1 cellular context compared by ENCODE assay signal in genomic region chr17:2213291-2213960, GRCh38.
TF ChIP-seq lines count a peak whose summit lies in the region.

No MANE protein-coding gene starts in this region.

TF ChIP-seq in GM12878, 131 proteins besides CTCF, POLR2A, EP300 and RAD21 (continued from another document):
- no peak for TF ChIP-seq RAD51 (IDR thresholded peaks at IDR 0.05)
- TF ChIP-seq KAT2A (conservative IDR thresholded peaks at IDR 0.05; ENCODE audit: control insufficient read depth, low read depth, low read length): no peak
- TF ChIP-seq, protein P1, sequence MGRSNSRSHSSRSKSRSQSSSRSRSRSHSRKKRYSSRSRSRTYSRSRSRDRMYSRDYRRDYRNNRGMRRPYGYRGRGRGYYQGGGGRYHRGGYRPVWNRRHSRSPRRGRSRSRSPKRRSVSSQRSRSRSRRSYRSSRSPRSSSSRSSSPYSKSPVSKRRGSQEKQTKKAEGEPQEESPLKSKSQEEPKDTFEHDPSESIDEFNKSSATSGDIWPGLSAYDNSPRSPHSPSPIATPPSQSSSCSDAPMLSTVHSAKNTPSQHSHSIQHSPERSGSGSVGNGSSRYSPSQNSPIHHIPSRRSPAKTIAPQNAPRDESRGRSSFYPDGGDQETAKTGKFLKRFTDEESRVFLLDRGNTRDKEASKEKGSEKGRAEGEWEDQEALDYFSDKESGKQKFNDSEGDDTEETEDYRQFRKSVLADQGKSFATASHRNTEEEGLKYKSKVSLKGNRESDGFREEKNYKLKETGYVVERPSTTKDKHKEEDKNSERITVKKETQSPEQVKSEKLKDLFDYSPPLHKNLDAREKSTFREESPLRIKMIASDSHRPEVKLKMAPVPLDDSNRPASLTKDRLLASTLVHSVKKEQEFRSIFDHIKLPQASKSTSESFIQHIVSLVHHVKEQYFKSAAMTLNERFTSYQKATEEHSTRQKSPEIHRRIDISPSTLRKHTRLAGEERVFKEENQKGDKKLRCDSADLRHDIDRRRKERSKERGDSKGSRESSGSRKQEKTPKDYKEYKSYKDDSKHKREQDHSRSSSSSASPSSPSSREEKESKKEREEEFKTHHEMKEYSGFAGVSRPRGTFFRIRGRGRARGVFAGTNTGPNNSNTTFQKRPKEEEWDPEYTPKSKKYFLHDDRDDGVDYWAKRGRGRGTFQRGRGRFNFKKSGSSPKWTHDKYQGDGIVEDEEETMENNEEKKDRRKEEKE (IDR thresholded peaks at IDR 0.05): no peak
- TF ChIP-seq, protein P2, sequence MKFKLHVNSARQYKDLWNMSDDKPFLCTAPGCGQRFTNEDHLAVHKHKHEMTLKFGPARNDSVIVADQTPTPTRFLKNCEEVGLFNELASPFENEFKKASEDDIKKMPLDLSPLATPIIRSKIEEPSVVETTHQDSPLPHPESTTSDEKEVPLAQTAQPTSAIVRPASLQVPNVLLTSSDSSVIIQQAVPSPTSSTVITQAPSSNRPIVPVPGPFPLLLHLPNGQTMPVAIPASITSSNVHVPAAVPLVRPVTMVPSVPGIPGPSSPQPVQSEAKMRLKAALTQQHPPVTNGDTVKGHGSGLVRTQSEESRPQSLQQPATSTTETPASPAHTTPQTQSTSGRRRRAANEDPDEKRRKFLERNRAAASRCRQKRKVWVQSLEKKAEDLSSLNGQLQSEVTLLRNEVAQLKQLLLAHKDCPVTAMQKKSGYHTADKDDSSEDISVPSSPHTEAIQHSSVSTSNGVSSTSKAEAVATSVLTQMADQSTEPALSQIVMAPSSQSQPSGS (IDR thresholded peaks at IDR 0.05; ENCODE audit: low read length): no peak
- no peak for TF ChIP-seq BCL11A (IDR thresholded peaks at IDR 0.05; ENCODE audit: low read depth, low read length)
- TF ChIP-seq RELB (IDR thresholded peaks at IDR 0.05; ENCODE audit: low read depth): no peak
